1 cellular context compared by ENCODE assay signal in the genomic region with DNA sequence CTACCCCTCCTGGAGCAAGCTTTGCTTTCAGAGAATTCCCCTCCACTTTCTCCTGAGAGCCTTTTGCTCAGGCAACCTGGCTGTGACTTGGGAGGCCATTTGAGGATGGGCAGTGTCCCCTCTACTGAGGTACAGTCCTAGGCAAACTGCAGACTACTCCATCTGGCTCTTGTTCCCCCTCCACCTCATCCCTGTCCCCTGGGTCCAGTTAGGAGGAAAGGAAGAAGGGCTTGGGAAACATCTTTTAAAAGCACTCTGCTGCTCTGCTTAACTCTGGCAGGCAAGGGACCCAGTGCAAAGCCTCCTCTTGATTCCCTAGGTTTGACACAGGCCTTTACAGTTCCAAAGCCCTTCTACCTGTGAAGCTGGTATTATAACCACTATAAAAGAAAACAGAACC.
TF ChIP-seq lines count a peak whose summit lies in the region.

No MANE protein-coding gene starts in this region.

TF ChIP-seq in GM23338, 12 proteins besides CTCF, POLR2A, EP300 and RAD21 (continued from another document):
- TF ChIP-seq, protein P1, sequence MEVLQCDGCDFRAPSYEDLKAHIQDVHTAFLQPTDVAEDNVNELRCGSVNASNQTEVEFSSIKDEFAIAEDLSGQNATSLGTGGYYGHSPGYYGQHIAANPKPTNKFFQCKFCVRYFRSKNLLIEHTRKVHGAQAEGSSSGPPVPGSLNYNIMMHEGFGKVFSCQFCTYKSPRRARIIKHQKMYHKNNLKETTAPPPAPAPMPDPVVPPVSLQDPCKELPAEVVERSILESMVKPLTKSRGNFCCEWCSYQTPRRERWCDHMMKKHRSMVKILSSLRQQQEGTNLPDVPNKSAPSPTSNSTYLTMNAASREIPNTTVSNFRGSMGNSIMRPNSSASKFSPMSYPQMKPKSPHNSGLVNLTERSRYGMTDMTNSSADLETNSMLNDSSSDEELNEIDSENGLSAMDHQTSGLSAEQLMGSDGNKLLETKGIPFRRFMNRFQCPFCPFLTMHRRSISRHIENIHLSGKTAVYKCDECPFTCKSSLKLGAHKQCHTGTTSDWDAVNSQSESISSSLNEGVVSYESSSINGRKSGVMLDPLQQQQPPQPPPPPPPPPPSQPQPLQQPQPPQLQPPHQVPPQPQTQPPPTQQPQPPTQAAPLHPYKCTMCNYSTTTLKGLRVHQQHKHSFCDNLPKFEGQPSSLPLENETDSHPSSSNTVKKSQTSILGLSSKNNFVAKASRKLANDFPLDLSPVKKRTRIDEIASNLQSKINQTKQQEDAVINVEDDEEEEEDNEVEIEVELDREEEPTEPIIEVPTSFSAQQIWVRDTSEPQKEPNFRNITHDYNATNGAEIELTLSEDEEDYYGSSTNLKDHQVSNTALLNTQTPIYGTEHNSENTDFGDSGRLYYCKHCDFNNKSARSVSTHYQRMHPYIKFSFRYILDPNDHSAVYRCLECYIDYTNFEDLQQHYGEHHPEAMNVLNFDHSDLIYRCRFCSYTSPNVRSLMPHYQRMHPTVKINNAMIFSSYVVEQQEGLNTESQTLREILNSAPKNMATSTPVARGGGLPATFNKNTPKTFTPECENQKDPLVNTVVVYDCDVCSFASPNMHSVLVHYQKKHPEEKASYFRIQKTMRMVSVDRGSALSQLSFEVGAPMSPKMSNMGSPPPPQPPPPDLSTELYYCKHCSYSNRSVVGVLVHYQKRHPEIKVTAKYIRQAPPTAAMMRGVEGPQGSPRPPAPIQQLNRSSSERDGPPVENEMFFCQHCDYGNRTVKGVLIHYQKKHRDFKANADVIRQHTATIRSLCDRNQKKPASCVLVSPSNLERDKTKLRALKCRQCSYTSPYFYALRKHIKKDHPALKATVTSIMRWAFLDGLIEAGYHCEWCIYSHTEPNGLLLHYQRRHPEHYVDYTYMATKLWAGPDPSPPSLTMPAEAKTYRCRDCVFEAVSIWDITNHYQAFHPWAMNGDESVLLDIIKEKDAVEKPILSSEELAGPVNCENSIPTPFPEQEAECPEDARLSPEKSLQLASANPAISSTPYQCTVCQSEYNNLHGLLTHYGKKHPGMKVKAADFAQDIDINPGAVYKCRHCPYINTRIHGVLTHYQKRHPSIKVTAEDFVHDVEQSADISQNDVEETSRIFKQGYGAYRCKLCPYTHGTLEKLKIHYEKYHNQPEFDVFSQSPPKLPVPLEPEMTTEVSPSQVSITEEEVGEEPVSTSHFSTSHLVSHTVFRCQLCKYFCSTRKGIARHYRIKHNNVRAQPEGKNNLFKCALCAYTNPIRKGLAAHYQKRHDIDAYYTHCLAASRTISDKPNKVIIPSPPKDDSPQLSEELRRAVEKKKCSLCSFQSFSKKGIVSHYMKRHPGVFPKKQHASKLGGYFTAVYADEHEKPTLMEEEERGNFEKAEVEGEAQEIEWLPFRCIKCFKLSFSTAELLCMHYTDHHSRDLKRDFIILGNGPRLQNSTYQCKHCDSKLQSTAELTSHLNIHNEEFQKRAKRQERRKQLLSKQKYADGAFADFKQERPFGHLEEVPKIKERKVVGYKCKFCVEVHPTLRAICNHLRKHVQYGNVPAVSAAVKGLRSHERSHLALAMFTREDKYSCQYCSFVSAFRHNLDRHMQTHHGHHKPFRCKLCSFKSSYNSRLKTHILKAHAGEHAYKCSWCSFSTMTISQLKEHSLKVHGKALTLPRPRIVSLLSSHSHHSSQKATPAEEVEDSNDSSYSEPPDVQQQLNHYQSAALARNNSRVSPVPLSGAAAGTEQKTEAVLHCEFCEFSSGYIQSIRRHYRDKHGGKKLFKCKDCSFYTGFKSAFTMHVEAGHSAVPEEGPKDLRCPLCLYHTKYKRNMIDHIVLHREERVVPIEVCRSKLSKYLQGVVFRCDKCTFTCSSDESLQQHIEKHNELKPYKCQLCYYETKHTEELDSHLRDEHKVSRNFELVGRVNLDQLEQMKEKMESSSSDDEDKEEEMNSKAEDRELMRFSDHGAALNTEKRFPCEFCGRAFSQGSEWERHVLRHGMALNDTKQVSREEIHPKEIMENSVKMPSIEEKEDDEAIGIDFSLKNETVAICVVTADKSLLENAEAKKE (CRISPR knock-in tag; IDR thresholded peaks at IDR 0.05), result no peak
- TF ChIP-seq, protein P2, sequence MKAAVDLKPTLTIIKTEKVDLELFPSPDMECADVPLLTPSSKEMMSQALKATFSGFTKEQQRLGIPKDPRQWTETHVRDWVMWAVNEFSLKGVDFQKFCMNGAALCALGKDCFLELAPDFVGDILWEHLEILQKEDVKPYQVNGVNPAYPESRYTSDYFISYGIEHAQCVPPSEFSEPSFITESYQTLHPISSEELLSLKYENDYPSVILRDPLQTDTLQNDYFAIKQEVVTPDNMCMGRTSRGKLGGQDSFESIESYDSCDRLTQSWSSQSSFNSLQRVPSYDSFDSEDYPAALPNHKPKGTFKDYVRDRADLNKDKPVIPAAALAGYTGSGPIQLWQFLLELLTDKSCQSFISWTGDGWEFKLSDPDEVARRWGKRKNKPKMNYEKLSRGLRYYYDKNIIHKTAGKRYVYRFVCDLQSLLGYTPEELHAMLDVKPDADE (IDR thresholded peaks at IDR 0.05), result no peak
- TF ChIP-seq JUNB (IDR thresholded peaks at IDR 0.05; ENCODE audit: unreplicated experiment) (no peak), STAT1 (IDR thresholded peaks at IDR 0.05; ENCODE audit: unreplicated experiment) (no peak), ZNF114 (CRISPR knock-in tag; IDR thresholded peaks at IDR 0.05) (no peak), EZH2 (IDR thresholded peaks at IDR 0.05; ENCODE audit: low read depth, unreplicated experiment) (no peak), EZH2phosphoT487 (IDR thresholded peaks at IDR 0.05; ENCODE audit: unreplicated experiment) (no peak), NANOG (IDR thresholded peaks at IDR 0.05; ENCODE audit: borderline replicate concordance) (no peak), ZNF331 (CRISPR knock-in tag; IDR thresholded peaks at IDR 0.05; ENCODE audit: low read depth) (no peak)
- TF ChIP-seq, protein P3, sequence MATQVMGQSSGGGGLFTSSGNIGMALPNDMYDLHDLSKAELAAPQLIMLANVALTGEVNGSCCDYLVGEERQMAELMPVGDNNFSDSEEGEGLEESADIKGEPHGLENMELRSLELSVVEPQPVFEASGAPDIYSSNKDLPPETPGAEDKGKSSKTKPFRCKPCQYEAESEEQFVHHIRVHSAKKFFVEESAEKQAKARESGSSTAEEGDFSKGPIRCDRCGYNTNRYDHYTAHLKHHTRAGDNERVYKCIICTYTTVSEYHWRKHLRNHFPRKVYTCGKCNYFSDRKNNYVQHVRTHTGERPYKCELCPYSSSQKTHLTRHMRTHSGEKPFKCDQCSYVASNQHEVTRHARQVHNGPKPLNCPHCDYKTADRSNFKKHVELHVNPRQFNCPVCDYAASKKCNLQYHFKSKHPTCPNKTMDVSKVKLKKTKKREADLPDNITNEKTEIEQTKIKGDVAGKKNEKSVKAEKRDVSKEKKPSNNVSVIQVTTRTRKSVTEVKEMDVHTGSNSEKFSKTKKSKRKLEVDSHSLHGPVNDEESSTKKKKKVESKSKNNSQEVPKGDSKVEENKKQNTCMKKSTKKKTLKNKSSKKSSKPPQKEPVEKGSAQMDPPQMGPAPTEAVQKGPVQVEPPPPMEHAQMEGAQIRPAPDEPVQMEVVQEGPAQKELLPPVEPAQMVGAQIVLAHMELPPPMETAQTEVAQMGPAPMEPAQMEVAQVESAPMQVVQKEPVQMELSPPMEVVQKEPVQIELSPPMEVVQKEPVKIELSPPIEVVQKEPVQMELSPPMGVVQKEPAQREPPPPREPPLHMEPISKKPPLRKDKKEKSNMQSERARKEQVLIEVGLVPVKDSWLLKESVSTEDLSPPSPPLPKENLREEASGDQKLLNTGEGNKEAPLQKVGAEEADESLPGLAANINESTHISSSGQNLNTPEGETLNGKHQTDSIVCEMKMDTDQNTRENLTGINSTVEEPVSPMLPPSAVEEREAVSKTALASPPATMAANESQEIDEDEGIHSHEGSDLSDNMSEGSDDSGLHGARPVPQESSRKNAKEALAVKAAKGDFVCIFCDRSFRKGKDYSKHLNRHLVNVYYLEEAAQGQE (IDR thresholded peaks at IDR 0.05; ENCODE audit: unreplicated experiment), result no peak
